In the genomic region with DNA sequence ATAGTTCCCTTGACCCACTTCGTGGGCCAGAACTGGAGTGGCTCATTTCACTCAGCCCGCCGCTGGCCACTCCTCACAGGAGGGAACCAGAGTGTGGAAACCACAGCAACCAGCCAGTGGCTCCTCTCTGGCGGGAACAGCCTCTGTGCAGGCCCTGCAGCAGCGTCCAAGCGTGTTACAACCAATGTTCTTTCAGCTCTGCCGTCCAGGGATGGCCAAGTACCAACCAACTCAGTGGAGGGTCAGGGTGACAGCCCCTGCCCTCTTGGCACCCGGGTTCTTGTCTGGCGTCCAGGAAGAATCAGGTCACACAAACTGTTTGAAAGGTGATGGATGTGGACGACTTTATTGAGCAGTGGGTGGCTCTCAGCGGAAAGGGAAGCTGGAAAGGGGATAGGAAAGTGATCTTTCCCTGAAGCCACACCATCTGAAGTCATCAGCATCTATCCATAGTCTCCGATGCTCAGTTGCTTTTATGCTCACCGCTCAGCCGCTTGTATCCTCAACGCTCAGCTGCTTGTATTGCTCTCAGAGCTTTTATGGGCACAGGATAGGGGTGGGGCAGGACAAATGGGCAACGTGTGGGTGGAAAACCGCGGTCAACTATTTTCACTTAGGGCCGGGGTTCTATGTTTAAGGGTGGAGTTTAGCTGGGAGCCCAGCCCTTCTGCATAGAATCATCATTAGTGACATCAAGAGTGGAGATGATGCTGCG, we compare ENCODE assay signal across 24 cellular contexts.
DNase-seq lines count a peak whose midpoint lies in the region; ATAC-seq, FAIRE-seq and TF ChIP-seq lines count a peak whose summit lies in the region.
"Had no signal": no experiment of that assay in that cellular context is flagged by ENCODE, and none has a peak within 500 bp of the region (broad histone marks: within the 10 kb centered on the region; RNA-seq: fewer than 3 reads in every experiment).

No MANE protein-coding gene starts in this region.

- FAIRE-seq in astrocyte (lab: Jason Lieb, UNC), result no peak
- no peak for FAIRE-seq in H1 (lab: Jason Lieb, UNC)
- FAIRE-seq: A204.1, GM12878, GM19239, HTR-8/SVneo had no signal

- H2BK15ac ChIP-seq in H1 (ENCODE audit: low read length) (0 out of 2 replicates have a peak overlapping the region, but pooled peaks have one; percentile 74), neuronal stem cell (ENCODE audit: low read length) (peak overlapping the region; percentile 64)

- TF ChIP-seq POLR2A in H1 (IDR thresholded peaks at IDR 0.05; ENCODE audit: control extremely low read depth in 1 of 2, low read depth in 2 of 2, low read length in 2 of 2), result no peak

- peaks cover 81% of the 10 kb centered on the region for H3K27me3 Mint-ChIP-seq in astrocyte (ENCODE audit: low read depth, unreplicated experiment)

- H2BK20ac ChIP-seq in H1 (ENCODE audit: low read length), result peak overlapping the region; percentile 48; the same call in 1 of the 2 replicates

- H3K56ac ChIP-seq in H1 (replicated peaks; ENCODE audit: insufficient read length, low read depth, low read length), result no peak overlapping the region

- H2BK12ac ChIP-seq in H1 (ENCODE audit: low read depth, low read length) (0 out of 2 replicates have a peak overlapping the region, but pooled peaks have one; percentile 39), neuronal stem cell (ENCODE audit: low read length) (no peak overlapping the region)

- no peak overlapping the region for H3K18ac ChIP-seq in H1 (ENCODE audit: extremely low read depth, low read length)
- H3K18ac ChIP-seq in neuronal stem cell (ENCODE audit: low read length), result peak overlapping the region; percentile 84

- H2BK120ac ChIP-seq in H1 (replicated peaks; ENCODE audit: low read depth, low read length) (no peak overlapping the region), neuronal stem cell (ENCODE audit: low read depth, low read length) (peak overlapping the region; percentile 10)

- no peak for TF ChIP-seq CTCF in astrocyte (IDR thresholded peaks at IDR 0.05; ENCODE audit: insufficient read depth, low read depth, low read length)
- TF ChIP-seq CTCF in H1 (IDR thresholded peaks at IDR 0.05; ENCODE audit: control extremely low read depth in 1 of 3, insufficient read depth in 1 of 3, low read depth in 1 of 3, low read length in 3 of 3), result no peak

- H3K79me1 ChIP-seq in H1 (ENCODE audit: low read depth, low read length), result no peaks in the 10 kb centered on the region
- no peaks in the 10 kb centered on the region for H3K79me1 ChIP-seq in neuronal stem cell (ENCODE audit: low read depth, low read length)

- TF ChIP-seq RAD21 in H1 (IDR thresholded peaks at IDR 0.05 in 1 of 2, conservative IDR thresholded peaks at IDR 0.05 in 1 of 2; ENCODE audit: low read depth in 2 of 2, low read length in 2 of 2), result no peak

- no peak overlapping the region for H3K23ac ChIP-seq in H1 (ENCODE audit: insufficient read length)
- H3K23ac ChIP-seq in neuronal stem cell (ENCODE audit: low read depth, low read length, poor library complexity), result no peak overlapping the region

- H4K5ac ChIP-seq in H1 (ENCODE audit: insufficient read length, low read depth, low read length), result no peak overlapping the region

- H3K9me3 ChIP-seq in astrocyte (ENCODE audit: insufficient read depth, low read depth, low read length) (no peaks in the 10 kb centered on the region), H1 (ENCODE audit: insufficient read depth in 2 of 2, low read depth in 1 of 2, low read length in 1 of 2) (no peaks in the 10 kb centered on the region), neuronal stem cell (replicated peaks in 1 of 2; ENCODE audit: control insufficient read depth in 2 of 2, insufficient read depth in 1 of 2, low read depth in 1 of 2, low read length in 2 of 2) (no peaks in the 10 kb centered on the region)
- H3K9me3 ChIP-seq: BE2C had no signal

- peaks cover 1% of the 10 kb centered on the region for H3K36me3 Mint-ChIP-seq in astrocyte (ENCODE audit: low read depth, unreplicated experiment)
- H3K36me3 Mint-ChIP-seq: CD4-positive, CD25-positive, alpha-beta regulatory T cell; CD8-positive, alpha-beta memory T cell had no signal

- no peak overlapping the region for H3K14ac ChIP-seq in H1 (ENCODE audit: insufficient read length)
- H3K14ac ChIP-seq in neuronal stem cell (ENCODE audit: low read length), result peak overlapping the region; percentile 59

- H3K27me3 ChIP-seq in astrocyte (ENCODE audit: insufficient read depth, low read length) (peaks cover 7% of the 10 kb centered on the region), H1 (replicated peaks in 1 of 4; ENCODE audit: control insufficient read depth in 3 of 4, extremely low read depth in 1 of 4, insufficient read depth in 3 of 4, low read length in 3 of 4) (peaks cover 2 to 9% (median 4%) of the 10 kb centered on the region in 4 experiments; a peak in 5 of 7 replicates), neuronal stem cell (ENCODE audit: control insufficient read depth in 3 of 3, insufficient read depth in 3 of 3, low read depth in 1 of 3, low read length in 3 of 3) (peaks cover 0 to 21% (median 0%) of the 10 kb centered on the region in 3 experiments)
- H3K27me3 ChIP-seq: BE2C had no signal

- TF ChIP-seq EP300 in H1 (IDR thresholded peaks at IDR 0.05; ENCODE audit: borderline replicate concordance in 1 of 2, low read depth in 2 of 2, low read length in 2 of 2), result no peak

- H3K4me3 Mint-ChIP-seq in astrocyte (ENCODE audit: unreplicated experiment), result no peak overlapping the region
- H3K4me3 Mint-ChIP-seq: CD4-positive, CD25-positive, alpha-beta regulatory T cell; CD8-positive, alpha-beta memory T cell; GM23338; HFFc6 had no signal

- H4K8ac ChIP-seq in H1 (ENCODE audit: extremely low read depth, insufficient read depth, low read length), result no peak overlapping the region
- H4K8ac ChIP-seq in neuronal stem cell (ENCODE audit: low read depth, low read length), result no peak overlapping the region

- DNase-seq in astrocyte (ENCODE audit: low read depth) (no peak), H1 (ENCODE audit: low read depth in 1 of 2, low spot score in 2 of 2) (no peak), neuronal stem cell (ENCODE audit: low spot score) (no peak), NCI-H524 (lab: John Stamatoyannopoulos, UW) (no peak), left ventricle myocardium superior (no peak), T-helper 9 cell (no peak)
- DNase-seq: ACHN; BE2C; CD4-positive, CD25-positive, alpha-beta regulatory T cell; CD8-positive, alpha-beta memory T cell; COR-L47; DMS 273 treated with DMSO at 0.1 percent for 48 hours; DMS53; DND-41; EL; H7; HFFc6; IMR-90 had no signal

- H2AK5ac ChIP-seq in H1 (ENCODE audit: low read depth, low read length) (no peak overlapping the region), neuronal stem cell (ENCODE audit: low read depth, low read length) (peak overlapping the region; percentile 29)

- H3K27ac Mint-ChIP-seq in astrocyte (ENCODE audit: unreplicated experiment), result peak overlapping the region; percentile 47
- H3K27ac Mint-ChIP-seq: CD4-positive, CD25-positive, alpha-beta regulatory T cell; CD8-positive, alpha-beta memory T cell; GM23338; HFFc6 had no signal

- H3K4me3 ChIP-seq in astrocyte (ENCODE audit: insufficient read depth, low read depth, low read length) (no peak overlapping the region), H1 (ENCODE audit: extremely low read depth in 1 of 4, insufficient read depth in 2 of 4, low read depth in 3 of 4, low read length in 4 of 4) (no peak overlapping the region), neuronal stem cell (ENCODE audit: low read length in 2 of 2) (no peak overlapping the region)
- H3K4me3 ChIP-seq: GM12878 had no signal

- POLR2A ChIA-PET in H1 (lab: Charles Lee; ENCODE audit: partially characterized antibody), result interaction anchor here (0.5 to 0.8 kb wide), 2 partner anchors 51 to 225 kb away, joined by 3 read pairs; no protein-coding TSS in a partner anchor

- H3K79me2 ChIP-seq in astrocyte (ENCODE audit: insufficient read depth, low read length) (no peaks in the 10 kb centered on the region), H1 (ENCODE audit: control insufficient read depth in 1 of 2, insufficient read depth in 2 of 2, low read length in 2 of 2) (no peaks in the 10 kb centered on the region; a peak in 1 of 4 replicates)

- H2AFZ ChIP-seq in astrocyte (ENCODE audit: low read depth, low read length), result no peak overlapping the region
- no peak overlapping the region for H2AFZ ChIP-seq in H1 (ENCODE audit: low read length)
- H2AFZ ChIP-seq in neuronal stem cell (ENCODE audit: low read length), result no peak overlapping the region
- H2AFZ ChIP-seq: GM23338 had no signal

- CTCF ChIA-PET in H1 (lab: Charles Lee; ENCODE audit: partially characterized antibody), result interaction anchor here (0.6 to 4.4 kb wide), 22 partner anchors 11 to 417 kb away, joined by 3 to 28 read pairs (median 5); no protein-coding TSS in a partner anchor

- H4K91ac ChIP-seq in H1 (replicated peaks; ENCODE audit: insufficient read length, low read length) (no peak overlapping the region), neuronal stem cell (ENCODE audit: low read depth, low read length, poor library complexity) (no peak overlapping the region)

- 89% methylated on average over 20 of the region's 20 CpGs; no CpG with 5 or more reads in 1 of the 2 experiments for WGBS in H1 (ENCODE audit: extremely low coverage in 1 of 2, insufficient coverage in 1 of 2, insufficient read length in 1 of 2, insufficient replicate concordance in 2 of 2, low coverage in 1 of 2, low lambda C conversion rate in 2 of 2, missing lambda C conversion rate in 1 of 2), 2 experiments
- WGBS in neuronal stem cell (ENCODE audit: extremely low coverage in 2 of 2, insufficient read length in 2 of 2, insufficient replicate concordance in 1 of 2), 2 donors, result no CpG with 5 or more reads among the region's 20 CpGs

- H3K27ac ChIP-seq in astrocyte (ENCODE audit: low read depth, low read length) (no peak overlapping the region), H1 (ENCODE audit: low read depth, low read length) (no peak overlapping the region), neuronal stem cell (replicated peaks; ENCODE audit: low read length) (no peak overlapping the region)

- H3K4ac ChIP-seq in H1 (replicated peaks; ENCODE audit: insufficient read length, low read depth, low read length) (no peak overlapping the region), neuronal stem cell (ENCODE audit: low read length) (no peak overlapping the region)

- H3K4me2 ChIP-seq in astrocyte (ENCODE audit: low read length) (no peak overlapping the region), H1 (ENCODE audit: insufficient read depth in 1 of 2, low read depth in 2 of 2, low read length in 2 of 2) (no peak overlapping the region), neuronal stem cell (ENCODE audit: insufficient read depth, low read length, poor library complexity, severe bottlenecking) (no peak overlapping the region)

- no peaks in the 10 kb centered on the region for H3K23me2 ChIP-seq in H1 (ENCODE audit: low read depth, low read length)

- intact Hi-C loops in left ventricle myocardium superior (cut with micrococcal nuclease), result no loop called here

- H4K20me1 ChIP-seq in astrocyte (ENCODE audit: insufficient read depth, low read length) (no peaks in the 10 kb centered on the region), H1 (replicated peaks in 1 of 2; ENCODE audit: control insufficient read depth in 1 of 2, insufficient read depth in 2 of 2, low read length in 2 of 2) (peaks cover 0 to 2% of the 10 kb centered on the region in 2 experiments)

- H2BK5ac ChIP-seq in H1 (ENCODE audit: low read depth, low read length) (no peak overlapping the region), neuronal stem cell (ENCODE audit: low read length) (peak overlapping the region; percentile 15)

- H3K4me1 ChIP-seq in astrocyte (ENCODE audit: insufficient read depth, low read length) (no peaks in the 10 kb centered on the region), H1 (replicated peaks in 1 of 4; ENCODE audit: control insufficient read depth in 3 of 4, insufficient read depth in 4 of 4, low read length in 3 of 4) (peaks cover 0 to 4% (median 2%) of the 10 kb centered on the region in 4 experiments; a peak in 4 of 7 replicates), neuronal stem cell (ENCODE audit: control insufficient read depth in 2 of 2, insufficient read depth in 1 of 2, low read depth in 1 of 2, low read length in 2 of 2) (peaks cover 4 to 25% of the 10 kb centered on the region in 2 donors)

- H3K9ac ChIP-seq in astrocyte (ENCODE audit: low read length), result no peak overlapping the region
- H3K9ac ChIP-seq in H1 (replicated peaks in 1 of 4; ENCODE audit: extremely low read depth in 1 of 4, low read depth in 3 of 4, low read length in 3 of 4), result no peak overlapping the region
- H3K9ac ChIP-seq in neuronal stem cell (ENCODE audit: low read depth, low read length, poor library complexity), result no peak overlapping the region

- H3K9me3 Mint-ChIP-seq in astrocyte (ENCODE audit: unreplicated experiment), result no peaks in the 10 kb centered on the region
- H3K9me3 Mint-ChIP-seq: CD4-positive, CD25-positive, alpha-beta regulatory T cell; CD8-positive, alpha-beta memory T cell; GM23338 had no signal

- H3K4me1 Mint-ChIP-seq in astrocyte (ENCODE audit: low read depth, unreplicated experiment), result no peaks in the 10 kb centered on the region
- H3K4me1 Mint-ChIP-seq: CD4-positive, CD25-positive, alpha-beta regulatory T cell; CD8-positive, alpha-beta memory T cell had no signal

- H3K36me3 ChIP-seq in astrocyte (ENCODE audit: insufficient read depth, low read length) (no peaks in the 10 kb centered on the region), H1 (ENCODE audit: control insufficient read depth in 2 of 4, insufficient read depth in 4 of 4, low read length in 3 of 4) (no peaks in the 10 kb centered on the region), neuronal stem cell (replicated peaks in 1 of 2; ENCODE audit: control insufficient read depth in 2 of 2, insufficient read depth in 2 of 2, low read length in 2 of 2) (peaks cover 0 to 1% of the 10 kb centered on the region in 2 donors)
- H3K36me3 ChIP-seq: BE2C had no signal

- ATAC-seq in left ventricle myocardium superior, result no peak
- no peak for ATAC-seq in HG03280 (IDR thresholded peaks at IDR 0.05; ENCODE audit: unreplicated experiment)
- ATAC-seq: GM12878 had no signal
